In the genomic region with DNA sequence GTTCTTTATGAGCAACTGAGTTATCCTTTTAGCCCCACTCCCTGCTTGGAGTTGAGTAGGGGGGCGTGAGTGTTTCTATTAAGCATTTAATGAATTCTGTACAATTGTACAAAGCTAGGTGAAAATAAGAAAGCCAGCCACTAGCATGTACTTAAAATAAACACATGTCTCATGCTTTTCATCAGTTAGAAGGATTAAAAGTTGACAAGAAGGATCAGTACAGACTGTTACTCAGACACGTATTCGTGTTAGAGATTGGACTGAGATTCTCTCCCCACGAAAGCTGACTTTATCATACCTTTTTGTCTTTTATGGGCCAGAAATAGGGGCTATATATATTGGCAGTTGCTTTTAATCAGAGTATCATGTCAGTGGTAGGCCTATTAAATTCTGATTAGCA, we compare ENCODE assay signal across 11 cellular contexts. TPM values are rescaled to one million over a fixed set of nuclear protein-coding genes. Genes with fewer than 3 reads are reported as not detected.
A peak's percentile ranks its signal among the peaks of the same experiment; 100 is the strongest.
DNase-seq lines count a peak whose midpoint lies in the region; ATAC-seq, FAIRE-seq and TF ChIP-seq lines count a peak whose summit lies in the region.
"Had no signal": no experiment of that assay in that cellular context is flagged by ENCODE, and none has a peak within 500 bp of the region (broad histone marks: within the 10 kb centered on the region; RNA-seq: fewer than 3 reads in every experiment).

No MANE protein-coding gene starts in this region.

- no peak overlapping the region for H3K27ac ChIP-seq in A549

- DNase-seq in A549 (ENCODE audit: low read depth in 1 of 2, low spot score in 1 of 2) (no peak), GM18507 (ENCODE audit: extremely low spot score, insufficient read length, low read depth) (no peak), iris pigment epithelial cell (ENCODE audit: low read depth) (peak; percentile 17), nucleus accumbens (lab: John Stamatoyannopoulos, UW) (no peak), anterior cingulate cortex (lab: John Stamatoyannopoulos, UW) (no peak), middle frontal gyrus (ENCODE audit: extremely low spot score, low spot score) (no peak)
- DNase-seq in activated T-helper 2 cell treated with anti-CD3 and anti-CD28 coated beads, Interferon-gamma antibody, Interleukin-2, Interleukin-4, amounts not matched to agents 10 μg/mL and 5 μg/mL and 100 μg/mL, durations not matched to agents 14 hours and 24 hours and 36 hours (ENCODE audit: low spot score) = no peak
- DNase-seq: DMS153, NCI-H2171 treated with DMSO at 0.1 percent for 48 hours had no signal

- peak overlapping the region; percentile 82 for H3K4me2 ChIP-seq in A549

- H3K27me3 Mint-ChIP-seq in activated T-helper 2 cell treated with anti-CD3 and anti-CD28 coated beads, Interferon-gamma antibody, Interleukin-2, Interleukin-4, amounts not matched to agents 10 μg/mL and 5 μg/mL and 100 μg/mL, durations not matched to agents 14 hours and 24 hours and 36 hours (ENCODE audit: low read depth) = no peaks in the 10 kb centered on the region

- H3K9me3 ChIP-seq in A549 = no peaks in the 10 kb centered on the region

- FAIRE-seq in A549 (lab: Jason Lieb, UNC) = no peak
- peak; percentile 45 for FAIRE-seq in GM18507 (lab: Jason Lieb, UNC)
- FAIRE-seq: colon had no signal

- peaks cover 11% of the 10 kb centered on the region; the same call in 2 of the 3 replicates for H3K4me1 ChIP-seq in A549

- no peak for TF ChIP-seq RAD21 in A549 (conservative IDR thresholded peaks at IDR 0.05 in 1 of 2, IDR thresholded peaks at IDR 0.05 in 1 of 2)

- 94% methylated on average over 4 of the region's 4 CpGs for WGBS in A549 (ENCODE audit: missing lambda C conversion rate)

- TF ChIP-seq CTCF in A549 (IDR thresholded peaks at IDR 0.05) = no peak

- no peak for TF ChIP-seq EP300 in A549 (IDR thresholded peaks at IDR 0.05)

- peaks cover 37% of the 10 kb centered on the region for H3K4me1 Mint-ChIP-seq in activated T-helper 2 cell treated with anti-CD3 and anti-CD28 coated beads, Interferon-gamma antibody, Interleukin-2, Interleukin-4, amounts not matched to agents 10 μg/mL and 5 μg/mL and 100 μg/mL, durations not matched to agents 14 hours and 24 hours and 36 hours (ENCODE audit: low read depth)

- H3K36me3 Mint-ChIP-seq in activated T-helper 2 cell treated with anti-CD3 and anti-CD28 coated beads, Interferon-gamma antibody, Interleukin-2, Interleukin-4, amounts not matched to agents 10 μg/mL and 5 μg/mL and 100 μg/mL, durations not matched to agents 14 hours and 24 hours and 36 hours (ENCODE audit: low read depth) = peaks cover 13% of the 10 kb centered on the region

- CTCF ChIA-PET in A549 (lab: Yijun Ruan, JAX) = no interaction called here

- H3K4me3 Mint-ChIP-seq in activated T-helper 2 cell treated with anti-CD3 and anti-CD28 coated beads, Interferon-gamma antibody, Interleukin-2, Interleukin-4, amounts not matched to agents 10 μg/mL and 5 μg/mL and 100 μg/mL, durations not matched to agents 14 hours and 24 hours and 36 hours (ENCODE audit: low read depth) = peak overlapping the region; percentile 99

- no peak overlapping the region for H3K27ac Mint-ChIP-seq in activated T-helper 2 cell treated with anti-CD3 and anti-CD28 coated beads, Interferon-gamma antibody, Interleukin-2, Interleukin-4, amounts not matched to agents 10 μg/mL and 5 μg/mL and 100 μg/mL, durations not matched to agents 14 hours and 24 hours and 36 hours

- no peak overlapping the region; the same call in 2 of the 3 replicates for H3K4me3 ChIP-seq in A549

- POLR2A ChIA-PET in A549 (lab: Yijun Ruan, JAX) = no interaction called here

- TF ChIP-seq POLR2A in A549 (IDR thresholded peaks at IDR 0.05; ENCODE audit: low read length) = no peak

- intact Hi-C loops in activated T-helper 2 cell treated with anti-CD3 and anti-CD28 coated beads, Interferon-gamma antibody, Interleukin-2, Interleukin-4, amounts not matched to agents 10 μg/mL and 5 μg/mL and 100 μg/mL, durations not matched to agents 14 hours and 24 hours and 36 hours (cut with micrococcal nuclease) = loop anchor here (2.0 kb wide), 1 partner anchor 22 kb away; no protein-coding TSS in a partner anchor

- no peak for ATAC-seq in A549
- ATAC-seq in GM21381 (IDR thresholded peaks at IDR 0.05; ENCODE audit: unreplicated experiment) = no peak

- no peaks in the 10 kb centered on the region for H3K9me3 Mint-ChIP-seq in activated T-helper 2 cell treated with anti-CD3 and anti-CD28 coated beads, Interferon-gamma antibody, Interleukin-2, Interleukin-4, amounts not matched to agents 10 μg/mL and 5 μg/mL and 100 μg/mL, durations not matched to agents 14 hours and 24 hours and 36 hours

TF ChIP-seq in A549, 52 proteins besides CTCF, POLR2A, EP300 and RAD21:
- TF ChIP-seq HMGXB4 (CRISPR knock-in tag; IDR thresholded peaks at IDR 0.05; ENCODE audit: borderline replicate concordance) (no peak), RFX5 (IDR thresholded peaks at IDR 0.05) (no peak), BHLHE40 (IDR thresholded peaks at IDR 0.05; ENCODE audit: low read depth, low read length) (no peak), ZFP36 (IDR thresholded peaks at IDR 0.05; ENCODE audit: borderline replicate concordance, partially characterized antibody) (no peak), POLR2AphosphoS2 (conservative IDR thresholded peaks at IDR 0.05; ENCODE audit: low read length) (no peak), NFE2L2 (conservative IDR thresholded peaks at IDR 0.05; ENCODE audit: low read length) (no peak), HDAC2 (IDR thresholded peaks at IDR 0.05) (no peak), HOXB13 (CRISPR knock-in tag; IDR thresholded peaks at IDR 0.05; ENCODE audit: low read depth) (no peak), KDM1A (IDR thresholded peaks at IDR 0.05; ENCODE audit: low read depth) (no peak), CBX8 (IDR thresholded peaks at IDR 0.05) (no peak)
- TF ChIP-seq, protein P1, sequence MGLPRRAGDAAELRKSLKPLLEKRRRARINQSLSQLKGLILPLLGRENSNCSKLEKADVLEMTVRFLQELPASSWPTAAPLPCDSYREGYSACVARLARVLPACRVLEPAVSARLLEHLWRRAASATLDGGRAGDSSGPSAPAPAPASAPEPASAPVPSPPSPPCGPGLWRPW (IDR thresholded peaks at IDR 0.05) = no peak

RNA-seq across cellular contexts. Expression of gene HSF2, which starts 1.7 kb away (rescaled TPM):
- 25.9 and 27.9 TPM in 2 replicates for polyA plus RNA-seq in A549 (2011; rRNA removed)
- 8.4 and 9.0 TPM in 2 replicates for polyA plus RNA-seq in A549 (2012; cell fraction: cytosol; rRNA removed)
- polyA plus RNA-seq in A549 (2012; cell fraction: nucleus; rRNA removed) = 7.9 and 8.2 TPM in 2 replicates
- polyA plus RNA-seq in A549 (2017; fragmentation: RNase III; extraction: RNeasy Plus Mini Kit Qiagen cat#74134 plus additional on column Dnase treatment) = 8.3 to 9.2 TPM (median 8.4 TPM) in 3 replicates
- 11.0 and 14.4 TPM in 2 replicates for polyA minus RNA-seq in A549 (2011; rRNA and poly(A)+ RNA removed)
- total RNA-seq in activated T-helper 2 cell treated with anti-CD3 and anti-CD28 coated beads, Interferon-gamma antibody, Interleukin-2, Interleukin-4, amounts not matched to agents 10 μg/mL and 5 μg/mL and 100 μg/mL, durations not matched to agents 14 hours and 24 hours and 36 hours = 14.3 and 15.0 TPM in 2 replicates
